In genomic region chr17:18227635-18228034, GRCh38 we compare ENCODE assay signal across 1 cellular context.
TF ChIP-seq lines count a peak whose summit lies in the region.

No MANE protein-coding gene starts in this region.

TF ChIP-seq in H1, 55 proteins besides CTCF, POLR2A, EP300 and RAD21:
- TF ChIP-seq, protein P1, sequence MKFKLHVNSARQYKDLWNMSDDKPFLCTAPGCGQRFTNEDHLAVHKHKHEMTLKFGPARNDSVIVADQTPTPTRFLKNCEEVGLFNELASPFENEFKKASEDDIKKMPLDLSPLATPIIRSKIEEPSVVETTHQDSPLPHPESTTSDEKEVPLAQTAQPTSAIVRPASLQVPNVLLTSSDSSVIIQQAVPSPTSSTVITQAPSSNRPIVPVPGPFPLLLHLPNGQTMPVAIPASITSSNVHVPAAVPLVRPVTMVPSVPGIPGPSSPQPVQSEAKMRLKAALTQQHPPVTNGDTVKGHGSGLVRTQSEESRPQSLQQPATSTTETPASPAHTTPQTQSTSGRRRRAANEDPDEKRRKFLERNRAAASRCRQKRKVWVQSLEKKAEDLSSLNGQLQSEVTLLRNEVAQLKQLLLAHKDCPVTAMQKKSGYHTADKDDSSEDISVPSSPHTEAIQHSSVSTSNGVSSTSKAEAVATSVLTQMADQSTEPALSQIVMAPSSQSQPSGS (IDR thresholded peaks at IDR 0.05; ENCODE audit: low read length), result no peak
- TF ChIP-seq, protein P2, sequence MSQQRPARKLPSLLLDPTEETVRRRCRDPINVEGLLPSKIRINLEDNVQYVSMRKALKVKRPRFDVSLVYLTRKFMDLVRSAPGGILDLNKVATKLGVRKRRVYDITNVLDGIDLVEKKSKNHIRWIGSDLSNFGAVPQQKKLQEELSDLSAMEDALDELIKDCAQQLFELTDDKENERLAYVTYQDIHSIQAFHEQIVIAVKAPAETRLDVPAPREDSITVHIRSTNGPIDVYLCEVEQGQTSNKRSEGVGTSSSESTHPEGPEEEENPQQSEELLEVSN (IDR thresholded peaks at IDR 0.05), result no peak
- TF ChIP-seq SRF (IDR thresholded peaks at IDR 0.05; ENCODE audit: low read depth, low read length), result no peak
- no peak for TF ChIP-seq BCL11A (IDR thresholded peaks at IDR 0.05; ENCODE audit: low read depth in 2 of 2, low read length in 2 of 2)
- no peak for TF ChIP-seq RNF2 (IDR thresholded peaks at IDR 0.05; ENCODE audit: borderline replicate concordance, low read depth, low read length, missing control alignments, poor library complexity, severe bottlenecking)
- no peak for TF ChIP-seq PHF8 (conservative IDR thresholded peaks at IDR 0.05; ENCODE audit: low read depth, low read length)
- no peak for TF ChIP-seq SAP30 (IDR thresholded peaks at IDR 0.05; ENCODE audit: insufficient read depth, insufficient replicate concordance, low read length)
